In genomic region chr5:178445534-178445933, GRCh38 we compare ENCODE assay signal across 11 cellular contexts.
"Had no signal": no experiment of that assay in that cellular context is flagged by ENCODE, and none has a peak within 500 bp of the region (broad histone marks: within the 10 kb centered on the region; RNA-seq: fewer than 3 reads in every experiment).

No MANE protein-coding gene starts in this region.

- H3K4me1 ChIP-seq: HAP-1 had no signal

- H3K9ac ChIP-seq: GM23248 had no signal

- DNase-seq: GM23248, GOT3, H7, H9, HCEC 1CT, HFFc6 had no signal

- H3K9me3 ChIP-seq: HAP-1 had no signal

- H3K27ac ChIP-seq: GM23248 had no signal

- FAIRE-seq: H1, H54 had no signal

- H3K4me3 ChIP-seq: GM23248, GM23338, HAP-1 had no signal

- H3K36me3 ChIP-seq: HAP-1 had no signal

- H2AFZ ChIP-seq: GM23248, GM23338 had no signal

- ATAC-seq: GM23338, HCT116 had no signal

- H3K4me2 ChIP-seq: GM23338 had no signal
